Comparison of ENCODE assay signal across 8 cellular contexts in genomic region chr17:27293359-27293897, GRCh38. TPM values are rescaled to one million over a fixed set of nuclear protein-coding genes. Genes with fewer than 3 reads are reported as not detected.
DNase-seq lines count a peak whose midpoint lies in the region; ATAC-seq and TF ChIP-seq lines count a peak whose summit lies in the region.

No MANE protein-coding gene starts in this region.

- H3K27me3 Mint-ChIP-seq in Caco-2 (ENCODE audit: insufficient read depth, unreplicated experiment): no peaks in the 10 kb centered on the region

- intact Hi-C loops in Caco-2 (cut with micrococcal nuclease; ENCODE audit: unreplicated experiment) (no loop called here), body of pancreas (cut with DNase I) (no loop called here)

- no peak for ATAC-seq in body of pancreas

- H3K9me3 ChIP-seq in Caco-2 (no peaks in the 10 kb centered on the region), body of pancreas (no peaks in the 10 kb centered on the region), mucosa of stomach (ENCODE audit: control insufficient read depth, low read length) (no peaks in the 10 kb centered on the region)

- TSS peak; percentile 85 for BruUV-seq in Caco-2 (replicated peaks; lab: Mats Ljungman, UMichigan)

- no peak for TF ChIP-seq POLR2A in body of pancreas (IDR thresholded peaks at IDR 0.05)

- peak overlapping the region; percentile 97 for H3K27ac Mint-ChIP-seq in Caco-2 (ENCODE audit: unreplicated experiment)

- H3K4me3 Mint-ChIP-seq in Caco-2 (ENCODE audit: unreplicated experiment): peak overlapping the region; percentile 98

- H3K4me1 ChIP-seq in Caco-2: peaks cover 13% of the 10 kb centered on the region
- peaks cover 20% of the 10 kb centered on the region for H3K4me1 ChIP-seq in body of pancreas
- H3K4me1 ChIP-seq in mucosa of stomach (ENCODE audit: control insufficient read depth, insufficient read depth, low read length): peaks cover 7% of the 10 kb centered on the region

- POLR2A ChIA-PET in Caco-2 (lab: Charles Lee): interaction anchor here (2.8 kb wide), 1 partner anchor 40 kb away, joined by 20 read pairs; no protein-coding TSS in a partner anchor

- CTCF ChIA-PET in Caco-2 (lab: Charles Lee): interaction anchor here (0.6 to 2.9 kb wide), 3 partner anchors 47 to 57 kb away, joined by 4 to 16 read pairs (median 14); no protein-coding TSS in a partner anchor

- peak overlapping the region; percentile 99 for H3K9ac ChIP-seq in mucosa of stomach (ENCODE audit: low read length)

- peaks cover 27% of the 10 kb centered on the region for H3K4me1 Mint-ChIP-seq in Caco-2 (ENCODE audit: low read depth, unreplicated experiment)

- DNase-seq in Caco-2 (peak in 1 of 2 experiments; percentile 15), NCI-H69 (lab: John Stamatoyannopoulos, UW) (peak; percentile 70), body of pancreas (peak in 2 of 4 donors; percentile 14 to 30), ACHN (no peak), NCI-H510A treated with DMSO at 0.1 percent for 48 hours (lab: John Stamatoyannopoulos, UW) (no peak), activated gamma-delta T cell (lab: John Stamatoyannopoulos, UW) (no peak), NCI-H1417 treated with DMSO at 0.1 percent for 48 hours (lab: John Stamatoyannopoulos, UW) (no peak)

- no peaks in the 10 kb centered on the region for H3K27me3 ChIP-seq in Caco-2 (replicated peaks; ENCODE audit: control insufficient read depth, insufficient read depth, low read length)
- H3K27me3 ChIP-seq in body of pancreas: no peaks in the 10 kb centered on the region
- H3K27me3 ChIP-seq in mucosa of stomach (ENCODE audit: control insufficient read depth, insufficient read depth, low read length): no peaks in the 10 kb centered on the region

- H3K9me3 Mint-ChIP-seq in Caco-2 (ENCODE audit: unreplicated experiment): no peaks in the 10 kb centered on the region

- TF ChIP-seq CTCF in Caco-2 (IDR thresholded peaks at IDR 0.05; ENCODE audit: insufficient read depth in 1 of 2, low read depth in 1 of 2, low read length in 1 of 2, severe bottlenecking in 1 of 2, unreplicated experiment in 1 of 2) (no peak), body of pancreas (IDR thresholded peaks at IDR 0.05) (no peak)

- H3K36me3 Mint-ChIP-seq in Caco-2 (ENCODE audit: insufficient read depth, unreplicated experiment): peaks cover 42% of the 10 kb centered on the region

- H3K27ac ChIP-seq in body of pancreas: peak overlapping the region; percentile 99 to 100 (median 99)

- 83 to 86% methylated on average over 12 to 15 of the region's 15 CpGs for WGBS in body of pancreas, 2 donors

- H3K4me3 ChIP-seq in Caco-2 (ENCODE audit: low read depth, low read length) (peak overlapping the region; percentile 14; the same call in 1 of the 2 replicates), body of pancreas (peak overlapping the region in 1 of 2 donors; percentile 85), mucosa of stomach (ENCODE audit: low read length) (peak overlapping the region; percentile 99)

- in situ Hi-C loops in ACHN (cut with HindIII; ENCODE audit: low pct_ligation_motif_present, low pct_unique_long_range_greater_than_20kb, low sequenced_read_pairs): no loop called here

- H3K36me3 ChIP-seq in Caco-2 (ENCODE audit: control insufficient read depth, insufficient read depth, low read length) (peaks cover 1% of the 10 kb centered on the region; the same call in 1 of the 2 replicates), body of pancreas (replicated peaks in 1 of 2; ENCODE audit: insufficient read depth in 1 of 2, low read depth in 2 of 2) (no peaks in the 10 kb centered on the region), mucosa of stomach (ENCODE audit: control insufficient read depth, insufficient read depth, low read length) (no peaks in the 10 kb centered on the region)

RNA-seq across cellular contexts. Expression of gene WSB1, which starts 0.5 kb away (rescaled TPM):
- total RNA-seq in Caco-2 (2022) (149 and 157 TPM in 2 replicates), body of pancreas (100 to 1,000 TPM; 106 to 147 TPM)
